14 cellular contexts compared by ENCODE assay signal in genomic region chr21:33374874-33375644, GRCh38. TPM values are rescaled to one million over a fixed set of nuclear protein-coding genes. Genes with fewer than 3 reads are reported as not detected.
DNase-seq lines count a peak whose midpoint lies in the region; ATAC-seq, FAIRE-seq and TF ChIP-seq lines count a peak whose summit lies in the region.
"Had no signal": no experiment of that assay in that cellular context is flagged by ENCODE, and none has a peak within 500 bp of the region (broad histone marks: within the 10 kb centered on the region; RNA-seq: fewer than 3 reads in every experiment).

No MANE protein-coding gene starts in this region.

- in situ Hi-C loops in mammary epithelial cell (cut with MboI; ENCODE audit: low sequenced_read_pairs in 2 of 2) (no loop called here), HepG2 (cut with HindIII; ENCODE audit: extremely low pct_ligation_motif_present, low pct_unique_long_range_greater_than_20kb) (no loop called here)

- H3K4me2 ChIP-seq in mammary epithelial cell (ENCODE audit: insufficient read depth, low read depth, low read length) = no peak overlapping the region
- no peak overlapping the region for H3K4me2 ChIP-seq in HepG2 (ENCODE audit: low read depth, low read length)

- WGBS in mammary epithelial cell (ENCODE audit: low coverage, missing lambda C conversion rate) = 92% methylated on average over 7 of the region's 7 CpGs
- 25% methylated on average over 7 of the region's 7 CpGs for WGBS in HepG2 (ENCODE audit: low lambda C conversion rate)

- no peak overlapping the region for H3K9ac ChIP-seq in mammary epithelial cell (ENCODE audit: insufficient read depth, low read length)
- H3K9ac ChIP-seq in HepG2 (ENCODE audit: insufficient read depth, low read depth, low read length) = no peak overlapping the region

- H3K4me3 ChIP-seq in mammary epithelial cell (replicated peaks in 1 of 3; ENCODE audit: insufficient read depth in 1 of 3, low read depth in 2 of 3, low read length in 3 of 3) (no peak overlapping the region), breast epithelium (no peak overlapping the region), RWPE2 (ENCODE audit: severe bottlenecking) (no peak overlapping the region), HepG2 (replicated peaks in 1 of 3; ENCODE audit: insufficient read depth in 1 of 3, low read depth in 2 of 3, low read length in 3 of 3) (no peak overlapping the region)
- H3K4me3 ChIP-seq: cardiac muscle cell, HAP-1, ovary had no signal

- TF ChIP-seq RAD21 in HepG2 (CRISPR knock-in tag; IDR thresholded peaks at IDR 0.05) = no peak

- H3K27me3 Mint-ChIP-seq in type B pancreatic cell = peaks cover 5% of the 10 kb centered on the region

- FAIRE-seq in HepG2 (lab: Jason Lieb, UNC) (no peak), HTR-8/SVneo (lab: Jason Lieb, UNC) (no peak)
- FAIRE-seq: RCC 7860, urothelium cell line had no signal

- TF ChIP-seq POLR2A in breast epithelium (IDR thresholded peaks at IDR 0.05) (no peak), HepG2 (IDR thresholded peaks at IDR 0.05; ENCODE audit: insufficient read depth in 1 of 2, low read depth in 2 of 2, low read length in 2 of 2) (no peak)

- POLR2A ChIA-PET in HepG2 (lab: Yijun Ruan, JAX) = no interaction called here

- no peak overlapping the region for H3K27ac ChIP-seq in mammary epithelial cell (ENCODE audit: insufficient read depth, low read depth, low read length)
- H3K27ac ChIP-seq in breast epithelium = no peak overlapping the region
- no peak overlapping the region for H3K27ac ChIP-seq in RWPE2 (ENCODE audit: poor library complexity, severe bottlenecking)
- no peak overlapping the region for H3K27ac ChIP-seq in HepG2 (ENCODE audit: extremely low read length, insufficient read depth, low read length)
- H3K27ac ChIP-seq: cardiac muscle cell, ovary had no signal

- no peaks in the 10 kb centered on the region for H3K4me1 Mint-ChIP-seq in type B pancreatic cell (ENCODE audit: unreplicated experiment)

- no peak for TF ChIP-seq CTCF in mammary epithelial cell (conservative IDR thresholded peaks at IDR 0.05 in 1 of 2, IDR thresholded peaks at IDR 0.05 in 1 of 2; ENCODE audit: extremely low read depth in 1 of 2, insufficient read depth in 1 of 2, low read depth in 1 of 2, low read length in 2 of 2)
- TF ChIP-seq CTCF in breast epithelium (IDR thresholded peaks at IDR 0.05) = no peak
- peak; percentile 43 for TF ChIP-seq CTCF in RWPE2 (IDR thresholded peaks at IDR 0.05; ENCODE audit: poor library complexity, severe bottlenecking)
- no peak for TF ChIP-seq CTCF in HepG2 (CRISPR knock-in tag; IDR thresholded peaks at IDR 0.05)
- peak; percentile 10 for TF ChIP-seq CTCF in type B pancreatic cell (conservative IDR thresholded peaks at IDR 0.05)

- intact Hi-C loops in mammary epithelial cell (cut with micrococcal nuclease) (loop anchor here (1.0 to 10.0 kb wide), 3 partner anchors 70 to 230 kb away; no protein-coding TSS in a partner anchor), breast epithelium (cut with DNase I; ENCODE audit: low total_unique reads) (no loop called here), HepG2 (cut with micrococcal nuclease; ENCODE audit: unreplicated experiment) (loop anchor here (1.0 to 10.0 kb wide), 2 partner anchors 176 to 240 kb away; no protein-coding TSS in a partner anchor), posterior cingulate gyrus (cut with DNase I) (loop anchor here (2.0 kb wide), 1 partner anchor 76 kb away; no protein-coding TSS in a partner anchor)

- H3K4me3 Mint-ChIP-seq in type B pancreatic cell = no peak overlapping the region
- H3K4me3 Mint-ChIP-seq: activated CD4-positive, alpha-beta T cell treated with anti-CD3 and anti-CD28 coated beads, Interleukin-2, amount 10 ng/mL, durations not matched to agents 7 days and 5 days had no signal

- dilution Hi-C loops in mammary epithelial cell (cut with HindIII; ENCODE audit: low sequenced_read_pairs) = no loop called here

- no peaks in the 10 kb centered on the region for H3K9me3 Mint-ChIP-seq in type B pancreatic cell

- H4K20me1 ChIP-seq in mammary epithelial cell (ENCODE audit: insufficient read depth, low read length) (no peaks in the 10 kb centered on the region), HepG2 (ENCODE audit: insufficient read depth, low read length) (no peaks in the 10 kb centered on the region)

- TF ChIP-seq EP300 in HepG2 (IDR thresholded peaks at IDR 0.05; ENCODE audit: low read depth in 2 of 2, low read length in 2 of 2) = no peak
- TF ChIP-seq EP300 in HepG2 (CRISPR knock-in tag; IDR thresholded peaks at IDR 0.05; ENCODE audit: borderline replicate concordance) = no peak

- BruUV-seq in mammary epithelial cell (replicated peaks; lab: Mats Ljungman, UMichigan) = no TSS peak
- no TSS peak for BruUV-seq in HepG2 (replicated peaks; lab: Mats Ljungman, UMichigan)

- H3K27ac Mint-ChIP-seq in type B pancreatic cell = no peak overlapping the region
- H3K27ac Mint-ChIP-seq: activated CD4-positive, alpha-beta T cell treated with anti-CD3 and anti-CD28 coated beads, Interleukin-2, amount 10 ng/mL, durations not matched to agents 7 days and 5 days had no signal

- peak overlapping the region; percentile 13 for H2AFZ ChIP-seq in mammary epithelial cell (ENCODE audit: low read depth, low read length)
- no peak overlapping the region for H2AFZ ChIP-seq in HepG2 (ENCODE audit: low read length)

- H3K79me2 ChIP-seq in mammary epithelial cell (ENCODE audit: insufficient read depth, low read length) (no peaks in the 10 kb centered on the region), HepG2 (ENCODE audit: insufficient read depth, low read length) (no peaks in the 10 kb centered on the region)

- H3K36me3 ChIP-seq in mammary epithelial cell (ENCODE audit: insufficient read depth, low read length) (no peaks in the 10 kb centered on the region), breast epithelium (no peaks in the 10 kb centered on the region), RWPE2 (ENCODE audit: low read depth) (no peaks in the 10 kb centered on the region), HepG2 (replicated peaks in 1 of 2; ENCODE audit: control insufficient read depth in 1 of 2, insufficient read depth in 2 of 2, low read length in 2 of 2) (no peaks in the 10 kb centered on the region)
- H3K36me3 ChIP-seq: cardiac muscle cell, HAP-1, ovary had no signal

- CTCF ChIA-PET in mammary epithelial cell (lab: Charles Lee; ENCODE audit: low non-redundant PET) (no interaction called here), HepG2 (lab: Yijun Ruan, JAX; ENCODE audit: low intra/inter-chr PET ratio, low total read pairs) (interaction anchor here (2.3 kb wide), 1 partner anchor 175 kb away, joined by 10 read pairs; no protein-coding TSS in a partner anchor)

- peaks cover 4% of the 10 kb centered on the region for H3K9me3 ChIP-seq in mammary epithelial cell (replicated peaks; ENCODE audit: insufficient read depth, low read length)
- H3K9me3 ChIP-seq in breast epithelium = no peaks in the 10 kb centered on the region
- no peaks in the 10 kb centered on the region for H3K9me3 ChIP-seq in RWPE2 (ENCODE audit: severe bottlenecking)
- no peaks in the 10 kb centered on the region for H3K9me3 ChIP-seq in HepG2 (ENCODE audit: low read length)
- H3K9me3 ChIP-seq: HAP-1, ovary had no signal

- ATAC-seq in RWPE2 (ENCODE audit: low read depth) (no peak), HepG2 (no peak), HG03378 (IDR thresholded peaks at IDR 0.05; ENCODE audit: unreplicated experiment) (no peak)

- H3K27me3 ChIP-seq in mammary epithelial cell (ENCODE audit: insufficient read depth, low read length) (no peaks in the 10 kb centered on the region), breast epithelium (no peaks in the 10 kb centered on the region), RWPE2 (ENCODE audit: insufficient read depth, poor library complexity, severe bottlenecking) (no peaks in the 10 kb centered on the region), HepG2 (ENCODE audit: control insufficient read depth in 1 of 2, insufficient read depth in 2 of 2, low read length in 2 of 2) (no peaks in the 10 kb centered on the region)
- H3K27me3 ChIP-seq: ovary had no signal

- no peak for DNase-seq in mammary epithelial cell
- no peak for DNase-seq in breast epithelium (ENCODE audit: low spot score in 2 of 2)
- DNase-seq in RWPE2 (ENCODE audit: low spot score) = no peak
- DNase-seq in HepG2 (ENCODE audit: low spot score) = no peak
- DNase-seq in type B pancreatic cell (ENCODE audit: extremely low spot score, unreplicated experiment) = no peak
- no peak for DNase-seq in HTR-8/SVneo (ENCODE audit: insufficient read length, low spot score)
- no peak for DNase-seq in posterior cingulate gyrus

- H3K4me1 ChIP-seq in mammary epithelial cell (ENCODE audit: insufficient read depth, low read length) (peaks cover 31% of the 10 kb centered on the region), breast epithelium (peaks cover 0 to 7% of the 10 kb centered on the region in 2 donors), RWPE2 (ENCODE audit: insufficient read depth, poor library complexity, severe bottlenecking) (peaks cover 15% of the 10 kb centered on the region), HepG2 (ENCODE audit: insufficient read depth, low read length) (peaks cover 19% of the 10 kb centered on the region)
- H3K4me1 ChIP-seq: HAP-1 had no signal

- H3K36me3 Mint-ChIP-seq in type B pancreatic cell = no peaks in the 10 kb centered on the region

RNA-seq across cellular contexts. Expression of gene IFNGR2, which starts 28.2 kb away (rescaled TPM):
- total RNA-seq in mammary epithelial cell (100 to 1,000 TPM in 1 of 2 donors, 10 to 100 TPM in 1; 63.3 to 104 TPM), breast epithelium (10 to 100 TPM; 61.6 to 76.7 (median 70.8) TPM), HepG2 (2016; rRNA removed; fragmentation: Illumina TruSeq; extraction: Trizol) (50.3 and 61.3 TPM in 2 replicates), type B pancreatic cell (ENCODE audit: low replicate concordance) (39.0 and 40.4 TPM in 2 replicates)
- polyA plus RNA-seq in mammary epithelial cell (93.1 TPM), HepG2 (2011; rRNA removed) (107 and 117 TPM in 2 replicates)
- 92.8 TPM for polyA minus RNA-seq in mammary epithelial cell
- total RNA-seq in HepG2 (2016; cell fraction: cytosol; rRNA removed; fragmentation: Illumina TruSeq; extraction: Trizol; ENCODE audit: low read depth) = 140 and 148 TPM in 2 replicates
- 49.5 and 63.1 TPM in 2 replicates for total RNA-seq in HepG2 (2016; cell fraction: insoluble cytoplasmic fraction; rRNA removed; fragmentation: Illumina TruSeq; extraction: Trizol)
- 200 and 205 TPM in 2 replicates for total RNA-seq in HepG2 (2016; cell fraction: membrane; rRNA removed; fragmentation: Illumina TruSeq; extraction: Trizol)
- total RNA-seq in HepG2 (2016; cell fraction: nucleus; rRNA removed; fragmentation: Illumina TruSeq; extraction: Trizol) = 31.5 and 38.1 TPM in 2 replicates
- polyA plus RNA-seq in HepG2 (2011; cell fraction: cytosol; rRNA removed) = 81.1 and 96.5 TPM in 2 replicates
- polyA plus RNA-seq in HepG2 (2011; cell fraction: nucleus; rRNA removed) = 29.9 and 35.2 TPM in 2 replicates
- 58.6 and 61.4 TPM in 2 replicates for polyA plus RNA-seq in HepG2 (2012)
- 168 and 186 TPM in 2 replicates for polyA plus RNA-seq in HepG2 (2016; cell fraction: cytosol; fragmentation: Illumina TruSeq; extraction: Trizol; ENCODE audit: low read depth)
- 61.0 and 68.1 TPM in 2 replicates for polyA plus RNA-seq in HepG2 (2016; cell fraction: insoluble cytoplasmic fraction; fragmentation: Illumina TruSeq; extraction: Trizol; ENCODE audit: low read depth)
- 212 and 216 TPM in 2 replicates for polyA plus RNA-seq in HepG2 (2016; cell fraction: membrane; fragmentation: Illumina TruSeq; extraction: Trizol; ENCODE audit: low read depth)
- 64.8 and 65.1 TPM in 2 replicates for polyA plus RNA-seq in HepG2 (2016; cell fraction: nucleus; fragmentation: Illumina TruSeq; extraction: Trizol; ENCODE audit: insufficient read depth, low read depth)
- polyA minus RNA-seq in HepG2 (2011; rRNA and poly(A)+ RNA removed; ENCODE audit: low replicate concordance) = 86.4 and 152 TPM in 2 replicates
- 57.1 and 57.5 TPM in 2 replicates for polyA minus RNA-seq in HepG2 (2011; cell fraction: cytosol; rRNA and poly(A)+ RNA removed)
- polyA minus RNA-seq in HepG2 (2011; cell fraction: nucleus; rRNA and poly(A)+ RNA removed) = 23.6 and 27.8 TPM in 2 replicates

RNA-seq across cellular contexts. Expression of gene IFNAR1, which starts 50.3 kb away (rescaled TPM):
- total RNA-seq in mammary epithelial cell (10 to 100 TPM; 17.2 to 26.9 TPM), breast epithelium (10 to 100 TPM; 30.2 to 44.8 (median 42.9) TPM), HepG2 (2016; rRNA removed; fragmentation: Illumina TruSeq; extraction: Trizol) (9.3 and 11.2 TPM in 2 replicates), type B pancreatic cell (ENCODE audit: low replicate concordance) (26.4 and 28.6 TPM in 2 replicates)
- polyA plus RNA-seq in mammary epithelial cell (10.5 TPM), HepG2 (2011; rRNA removed) (6.7 and 6.9 TPM in 2 replicates)
- polyA minus RNA-seq in mammary epithelial cell = 11.8 TPM
- total RNA-seq in HepG2 (2016; cell fraction: cytosol; rRNA removed; fragmentation: Illumina TruSeq; extraction: Trizol; ENCODE audit: low read depth) = 1.5 and 1.9 TPM in 2 replicates
- 9.5 and 10.0 TPM in 2 replicates for total RNA-seq in HepG2 (2016; cell fraction: insoluble cytoplasmic fraction; rRNA removed; fragmentation: Illumina TruSeq; extraction: Trizol)
- total RNA-seq in HepG2 (2016; cell fraction: membrane; rRNA removed; fragmentation: Illumina TruSeq; extraction: Trizol) = 7.9 and 9.1 TPM in 2 replicates
- 13.0 and 14.3 TPM in 2 replicates for total RNA-seq in HepG2 (2016; cell fraction: nucleus; rRNA removed; fragmentation: Illumina TruSeq; extraction: Trizol)
- polyA plus RNA-seq in HepG2 (2011; cell fraction: cytosol; rRNA removed) = 4.7 and 8.7 TPM in 2 replicates
- 2.7 and 2.9 TPM in 2 replicates for polyA plus RNA-seq in HepG2 (2011; cell fraction: nucleus; rRNA removed)
- 17.0 and 23.0 TPM in 2 replicates for polyA plus RNA-seq in HepG2 (2012)
- polyA plus RNA-seq in HepG2 (2016; cell fraction: cytosol; fragmentation: Illumina TruSeq; extraction: Trizol; ENCODE audit: low read depth) = 7.3 and 7.9 TPM in 2 replicates
- polyA plus RNA-seq in HepG2 (2016; cell fraction: insoluble cytoplasmic fraction; fragmentation: Illumina TruSeq; extraction: Trizol; ENCODE audit: low read depth) = 12.1 and 14.2 TPM in 2 replicates
- polyA plus RNA-seq in HepG2 (2016; cell fraction: membrane; fragmentation: Illumina TruSeq; extraction: Trizol; ENCODE audit: low read depth) = 9.1 and 10.7 TPM in 2 replicates
- polyA plus RNA-seq in HepG2 (2016; cell fraction: nucleus; fragmentation: Illumina TruSeq; extraction: Trizol; ENCODE audit: insufficient read depth, low read depth) = 14.6 and 15.2 TPM in 2 replicates
- polyA minus RNA-seq in HepG2 (2011; rRNA and poly(A)+ RNA removed; ENCODE audit: low replicate concordance) = 15.8 and 22.3 TPM in 2 replicates
- polyA minus RNA-seq in HepG2 (2011; cell fraction: cytosol; rRNA and poly(A)+ RNA removed) = 14.0 and 18.3 TPM in 2 replicates
- polyA minus RNA-seq in HepG2 (2011; cell fraction: nucleus; rRNA and poly(A)+ RNA removed) = 17.0 and 22.1 TPM in 2 replicates

Comparison
In these comparisons a context has a peak if more than half of its experiments do, and no peak if none do; other contexts are left out.
1. CTCF ChIP-seq: peak in RWPE2 (single experiment) and type B pancreatic cell (single experiment); none in mammary epithelial cell (0 of 2), breast epithelium (0 of 3) and HepG2 (single experiment).